In the genomic region with DNA sequence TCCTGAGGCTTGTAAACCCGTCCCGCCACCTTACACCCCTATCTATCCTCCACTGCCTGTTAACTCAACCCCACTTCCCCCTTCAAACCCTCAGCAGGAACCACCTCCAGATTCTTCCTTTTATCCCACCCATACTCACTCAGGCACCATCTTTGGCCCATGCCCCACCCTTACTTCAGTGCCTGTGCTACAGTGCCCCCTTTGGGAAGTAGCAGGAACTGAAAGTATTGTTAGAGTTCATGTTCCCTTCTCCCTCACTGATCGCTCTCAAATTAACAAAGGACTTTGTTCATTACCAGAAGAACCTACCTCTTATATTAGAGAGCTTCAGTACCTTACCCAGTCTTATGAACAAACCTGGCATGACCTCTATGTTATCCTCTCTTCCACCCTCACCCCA, we compare ENCODE assay signal across 1 cellular context.
TF ChIP-seq lines count a peak whose summit lies in the region.

No MANE protein-coding gene starts in this region.

TF ChIP-seq in GM23338, 12 proteins besides CTCF, POLR2A, EP300 and RAD21 (continued from another document):
- TF ChIP-seq EZH2phosphoT487 (IDR thresholded peaks at IDR 0.05; ENCODE audit: unreplicated experiment) = no peak
